ENCODE assay signal across 4 cellular contexts in genomic region chr17:14179951-14180350, GRCh38. TPM values are rescaled to one million over a fixed set of nuclear protein-coding genes. Genes with fewer than 3 reads are reported as not detected.
"Had no signal": no experiment of that assay in that cellular context is flagged by ENCODE, and none has a peak within 500 bp of the region (broad histone marks: within the 10 kb centered on the region; RNA-seq: fewer than 3 reads in every experiment).

No MANE protein-coding gene starts in this region.

RNA-seq across cellular contexts. Expression of gene CDRT15, which starts 56.7 kb away (rescaled TPM):
- total RNA-seq: GM23248, H9, HT-29 had no signal
- polyA plus RNA-seq: GM23248, IgD-negative memory B cell had no signal
